ENCODE assay signal across 8 cellular contexts in genomic region chr3:4986611-4987373, GRCh38. TPM values are rescaled to one million over a fixed set of nuclear protein-coding genes. Genes with fewer than 3 reads are reported as not detected.
DNase-seq lines count a peak whose midpoint lies in the region; ATAC-seq and TF ChIP-seq lines count a peak whose summit lies in the region.

No MANE protein-coding gene starts in this region.

- H3K9me3 ChIP-seq in RWPE2 (ENCODE audit: severe bottlenecking) (no peaks in the 10 kb centered on the region), gastroesophageal sphincter (no peaks in the 10 kb centered on the region), neutrophil (no peaks in the 10 kb centered on the region), testis (no peaks in the 10 kb centered on the region)

- peak; percentile 67 for ATAC-seq in GM21723 (IDR thresholded peaks at IDR 0.05; ENCODE audit: unreplicated experiment)
- peak; percentile 63 for ATAC-seq in RWPE2 (ENCODE audit: low read depth)
- ATAC-seq in gastroesophageal sphincter = peak; percentile 90

- TF ChIP-seq POLR2A in gastroesophageal sphincter (IDR thresholded peaks at IDR 0.05) (peak; percentile 50 to 53), testis (IDR thresholded peaks at IDR 0.05) (no peak)

- peak overlapping the region; percentile 82 for H3K4me3 Mint-ChIP-seq in activated naive CD4-positive, alpha-beta T cell treated with anti-CD3 and anti-CD28 coated beads, Interleukin-2, amount 10 ng/mL, durations not matched to agents 7 days and 5 days

- H3K4me3 ChIP-seq in RWPE2 (ENCODE audit: severe bottlenecking) = no peak overlapping the region
- H3K4me3 ChIP-seq in gastroesophageal sphincter = peak overlapping the region; percentile 47
- peak overlapping the region; percentile 67 to 69 for H3K4me3 ChIP-seq in neutrophil (ENCODE audit: low read depth in 1 of 2, low read length in 1 of 2)
- peak overlapping the region; percentile 51 to 62 for H3K4me3 ChIP-seq in testis

- WGBS in gastroesophageal sphincter (ENCODE audit: low coverage in 1 of 2), 2 donors = 0 to 9% methylated on average over 4 to 9 of the region's 50 CpGs
- 1 to 2% methylated on average over 39 to 50 of the region's 50 CpGs for WGBS in testis, 2 donors

- no peak for TF ChIP-seq CTCF in RWPE2 (IDR thresholded peaks at IDR 0.05; ENCODE audit: poor library complexity, severe bottlenecking)
- peak in 2 of 4 experiments; percentile 18 to 40 for TF ChIP-seq CTCF in gastroesophageal sphincter (IDR thresholded peaks at IDR 0.05)
- peak; percentile 17 for TF ChIP-seq CTCF in neutrophil (IDR thresholded peaks at IDR 0.05)
- TF ChIP-seq CTCF in testis (IDR thresholded peaks at IDR 0.05) = no peak

- TF ChIP-seq EP300 in gastroesophageal sphincter (IDR thresholded peaks at IDR 0.05) = peak; percentile 85

- peaks cover 12% of the 10 kb centered on the region for H3K27me3 Mint-ChIP-seq in activated naive CD4-positive, alpha-beta T cell treated with anti-CD3 and anti-CD28 coated beads, Interleukin-2, amount 10 ng/mL, durations not matched to agents 7 days and 5 days

- intact Hi-C loops in testis (cut with DNase I; ENCODE audit: low total_unique reads) = loop anchor here (10.0 kb wide), 1 partner anchor 262 kb away; no protein-coding TSS in a partner anchor

- peaks cover 36% of the 10 kb centered on the region for H3K36me3 ChIP-seq in RWPE2 (ENCODE audit: low read depth)
- peaks cover 0 to 11% of the 10 kb centered on the region in 2 donors for H3K36me3 ChIP-seq in gastroesophageal sphincter
- H3K36me3 ChIP-seq in neutrophil = peaks cover 11% of the 10 kb centered on the region
- H3K36me3 ChIP-seq in testis (ENCODE audit: low read depth, missing control alignments) = no peaks in the 10 kb centered on the region

- peaks cover 72% of the 10 kb centered on the region for H3K4me1 Mint-ChIP-seq in activated naive CD4-positive, alpha-beta T cell treated with anti-CD3 and anti-CD28 coated beads, Interleukin-2, amount 10 ng/mL, durations not matched to agents 7 days and 5 days

- peak overlapping the region; percentile 98 for H3K27ac ChIP-seq in RWPE2 (ENCODE audit: poor library complexity, severe bottlenecking)
- H3K27ac ChIP-seq in gastroesophageal sphincter = peak overlapping the region; percentile 95 to 100 (median 97)
- peak overlapping the region; percentile 92 for H3K27ac ChIP-seq in neutrophil
- peak overlapping the region; percentile 76 to 89 for H3K27ac ChIP-seq in testis

- peaks cover 44% of the 10 kb centered on the region for H3K36me3 Mint-ChIP-seq in activated naive CD4-positive, alpha-beta T cell treated with anti-CD3 and anti-CD28 coated beads, Interleukin-2, amount 10 ng/mL, durations not matched to agents 7 days and 5 days

- peak overlapping the region; percentile 93 for H3K27ac Mint-ChIP-seq in activated naive CD4-positive, alpha-beta T cell treated with anti-CD3 and anti-CD28 coated beads, Interleukin-2, amount 10 ng/mL, durations not matched to agents 7 days and 5 days

- DNase-seq in EL = peak; percentile 98
- peak; percentile 90 for DNase-seq in KBM-7
- DNase-seq in RWPE2 (ENCODE audit: low spot score) = peak; percentile 98
- peak; percentile 87 for DNase-seq in activated naive CD4-positive, alpha-beta T cell treated with anti-CD3 and anti-CD28 coated beads, Interleukin-2, amount 10 ng/mL, durations not matched to agents 7 days and 5 days
- peak; percentile 93 for DNase-seq in testis

- CTCF ChIA-PET in activated naive CD4-positive, alpha-beta T cell treated with anti-CD3 and anti-CD28 coated beads, Interleukin-2, amount 10 ng/mL, durations not matched to agents 7 days and 5 days (lab: Charles Lee) = interaction anchor here (0.8 to 11.3 kb wide), 8 partner anchors 13 to 275 kb away, joined by 3 to 112 read pairs (median 12); no protein-coding TSS in a partner anchor

- H3K27me3 ChIP-seq in RWPE2 (ENCODE audit: insufficient read depth, poor library complexity, severe bottlenecking) (no peaks in the 10 kb centered on the region), gastroesophageal sphincter (no peaks in the 10 kb centered on the region), neutrophil (no peaks in the 10 kb centered on the region), testis (no peaks in the 10 kb centered on the region)

- in situ Hi-C loops in KBM-7 (cut with MboI; ENCODE audit: low pct_unique_long_range_greater_than_20kb, low sequenced_read_pairs) = loop anchor here (10.0 kb wide), 1 partner anchor 262 kb away; no protein-coding TSS in a partner anchor

- H3K9me3 Mint-ChIP-seq in activated naive CD4-positive, alpha-beta T cell treated with anti-CD3 and anti-CD28 coated beads, Interleukin-2, amount 10 ng/mL, durations not matched to agents 7 days and 5 days = no peaks in the 10 kb centered on the region

- peaks cover 37% of the 10 kb centered on the region for H3K4me1 ChIP-seq in RWPE2 (ENCODE audit: insufficient read depth, poor library complexity, severe bottlenecking)
- peaks cover 12 to 76% (median 54%) of the 10 kb centered on the region in 3 donors for H3K4me1 ChIP-seq in gastroesophageal sphincter
- peaks cover 51 to 62% of the 10 kb centered on the region in 2 experiments for H3K4me1 ChIP-seq in neutrophil (ENCODE audit: control insufficient read depth in 1 of 2, insufficient read depth in 1 of 2, low read depth in 1 of 2, low read length in 1 of 2)
- peaks cover 48% of the 10 kb centered on the region for H3K4me1 ChIP-seq in testis

RNA-seq across cellular contexts. Expression of gene BHLHE40, which starts 7.6 kb away (rescaled TPM):
- total RNA-seq in gastroesophageal sphincter (10 to 100 TPM in 3 of 4 donors, 1 to 10 TPM in 1; 7.8 to 46.0 (median 14.0) TPM), testis (10 to 100 TPM; 28.7 to 40.6 TPM)
- 26.2 TPM for polyA plus RNA-seq in testis (ENCODE audit: insufficient read depth, low read depth, low replicate concordance)
